Comparison of ENCODE assay signal across 8 cellular contexts in genomic region chr3:129383292-129383860, GRCh38. TPM values are rescaled to one million over a fixed set of nuclear protein-coding genes. Genes with fewer than 3 reads are reported as not detected.
DNase-seq lines count a peak whose midpoint lies in the region; ATAC-seq and TF ChIP-seq lines count a peak whose summit lies in the region.

No MANE protein-coding gene starts in this region.

- H3K9me3 Mint-ChIP-seq in T-cell, result no peaks in the 10 kb centered on the region

- WGBS in body of pancreas, 2 donors, result 25 to 32% methylated on average over 5 to 6 of the region's 6 CpGs

- H3K27ac ChIP-seq in body of pancreas, result no peak overlapping the region

- H3K36me3 ChIP-seq in body of pancreas (replicated peaks in 1 of 2; ENCODE audit: insufficient read depth in 1 of 2, low read depth in 2 of 2), result peaks cover 0 to under 1% of the 10 kb centered on the region in 2 donors

- H3K36me3 Mint-ChIP-seq in T-cell, result peaks cover 22% of the 10 kb centered on the region

- CTCF ChIA-PET in T-cell (lab: Charles Lee), result interaction anchor here (0.5 to 1.6 kb wide), 9 partner anchors 9 to 442 kb away, joined by 3 to 8 read pairs (median 3); partner anchors contain the start of genes IFT122 (in 1 of the 2) and MBD4 (in 1 of the 2)

- H3K9me3 ChIP-seq in body of pancreas, result no peaks in the 10 kb centered on the region

- no peak overlapping the region for H3K27ac Mint-ChIP-seq in T-cell

- POLR2A ChIA-PET in T-cell (lab: Charles Lee), result interaction anchor here in 1 of 2 donors (0.6 kb wide), 1 partner anchor 211 kb away, joined by 3 read pairs; no protein-coding TSS in a partner anchor

- peak; percentile 26 to 71 (median 66) for TF ChIP-seq CTCF in body of pancreas (IDR thresholded peaks at IDR 0.05)

- ATAC-seq in HG02571 (IDR thresholded peaks at IDR 0.05; ENCODE audit: unreplicated experiment), result peak; percentile 71
- peak; percentile 82 to 95 (median 86) for ATAC-seq in T-cell (replicated peaks in 1 of 4)
- peak; percentile 89 for ATAC-seq in body of pancreas

- H3K4me1 ChIP-seq in body of pancreas, result no peaks in the 10 kb centered on the region

- TF ChIP-seq POLR2A in body of pancreas (IDR thresholded peaks at IDR 0.05), result no peak

- H3K27me3 ChIP-seq in body of pancreas, result no peaks in the 10 kb centered on the region

- H3K27me3 Mint-ChIP-seq in T-cell, result no peaks in the 10 kb centered on the region

- DNase-seq in NCI-H1436 (lab: John Stamatoyannopoulos, UW), result peak; percentile 52
- DNase-seq in NCI-H1436 treated with DMSO at 0.1 percent for 48 hours (lab: John Stamatoyannopoulos, UW), result no peak
- peak; percentile 45 to 89 (median 71) for DNase-seq in NCI-H1417 (lab: John Stamatoyannopoulos, UW)
- peak in 32 of 34 experiments; percentile 14 to 52 (median 28) for DNase-seq in T-cell
- DNase-seq in body of pancreas, result peak; percentile 52 to 68 (median 66)
- DNase-seq in iPS-NIHi7 (ENCODE audit: extremely low spot score), result peak; percentile 92
- peak; percentile 64 for DNase-seq in stimulated activated CD4-positive, alpha-beta T cell treated with anti-CD3 and anti-CD28 coated beads, Interleukin-15, amount 100 ng/mL, for 24 hours

- H3K4me3 Mint-ChIP-seq in T-cell, result no peak overlapping the region

- H3K4me3 ChIP-seq in body of pancreas, result no peak overlapping the region

- no peaks in the 10 kb centered on the region for H3K4me1 Mint-ChIP-seq in T-cell

- intact Hi-C loops in body of pancreas (cut with DNase I), result no loop called here

RNA-seq across cellular contexts. Expression of gene EFCAB12, which starts 45.1 kb away (rescaled TPM):
- 1 to 10 TPM; 1.2 to 2.7 (median 2.2) TPM for total RNA-seq in T-cell
- 1 to 10 TPM in 1 of 2 donors, under 1 TPM in 1; under 0.01 to 1.3 TPM for total RNA-seq in body of pancreas

RNA-seq across cellular contexts. Expression of gene MBD4, which starts 56.4 kb away (rescaled TPM):
- total RNA-seq in T-cell (10 to 100 TPM; 43.1 to 59.4 (median 45.2) TPM), body of pancreas (10 to 100 TPM; 18.7 to 23.1 TPM)

RNA-seq across cellular contexts. Expression of gene IFT122, which starts 56.6 kb away (rescaled TPM):
- 10 to 100 TPM; 15.0 to 23.9 (median 18.1) TPM for total RNA-seq in T-cell
- total RNA-seq in body of pancreas, result 10 to 100 TPM; 10.5 to 34.8 TPM
